ENCODE assay signal across 21 cellular contexts in genomic region chr6:42391441-42391840, GRCh38.
DNase-seq lines count a peak whose midpoint lies in the region; TF ChIP-seq lines count a peak whose summit lies in the region.
"Had no signal": no experiment of that assay in that cellular context is flagged by ENCODE, and none has a peak within 500 bp of the region (broad histone marks: within the 10 kb centered on the region; RNA-seq: fewer than 3 reads in every experiment).

No MANE protein-coding gene starts in this region.

- POLR2A ChIA-PET in RWPE1 (lab: Yijun Ruan, JAX; ENCODE audit: low non-redundant PET) = no interaction called here

- CTCF ChIA-PET in RWPE1 (lab: Yijun Ruan, JAX) = no interaction called here

- no peaks in the 10 kb centered on the region for H3K27me3 Mint-ChIP-seq in T-helper 1 cell treated with Interleukin-12 subunit alpha and Interleukin-12 subunit beta and Interleukin-4 antibody, amounts not matched to agents 30 μg/mL and 1 μg/mL, for 36 hours (ENCODE audit: low read depth)
- H3K27me3 Mint-ChIP-seq in activated naive CD8-positive, alpha-beta T cell treated with anti-CD3 and anti-CD28 coated beads for 36 hours = no peaks in the 10 kb centered on the region

- H3K27ac ChIP-seq in RWPE1 (peak overlapping the region; percentile 24), neutrophil (peak overlapping the region; percentile 84), SJCRH30 (no peak overlapping the region), right atrium auricular region (no peak overlapping the region)
- H3K27ac ChIP-seq: 22Rv1, BLaER1, GM23248, pancreas had no signal

- H3K4me3 Mint-ChIP-seq in T-helper 1 cell treated with Interleukin-12 subunit alpha and Interleukin-12 subunit beta and Interleukin-4 antibody, amounts not matched to agents 30 μg/mL and 1 μg/mL, for 36 hours = peak overlapping the region; percentile 19
- H3K4me3 Mint-ChIP-seq in activated naive CD8-positive, alpha-beta T cell treated with anti-CD3 and anti-CD28 coated beads for 36 hours = peak overlapping the region; percentile 72

- no peak for DNase-seq in T-helper 1 cell
- no peak for DNase-seq in RWPE1 (ENCODE audit: low spot score)
- no peak for DNase-seq in activated naive CD8-positive, alpha-beta T cell treated with anti-CD3 and anti-CD28 coated beads for 36 hours
- DNase-seq in SJCRH30 = no peak
- no peak for DNase-seq in right atrium auricular region (ENCODE audit: low spot score)
- no peak for DNase-seq in ecto neural progenitor cell (ENCODE audit: low spot score)
- DNase-seq: DMS153; erythroblast; GM23248; left lung; NCI-H1436 treated with DMSO at 0.1 percent for 48 hours; NCI-H345; pancreas; SHP77; stimulated activated CD4-positive, alpha-beta T cell treated with anti-CD3 and anti-CD28 coated beads, Interleukin-2, amount 100 ng/mL, for 48 hours had no signal

- peaks cover 78% of the 10 kb centered on the region for H3K4me1 Mint-ChIP-seq in T-helper 1 cell treated with Interleukin-12 subunit alpha and Interleukin-12 subunit beta and Interleukin-4 antibody, amounts not matched to agents 30 μg/mL and 1 μg/mL, for 36 hours (ENCODE audit: low read depth)
- peaks cover 93% of the 10 kb centered on the region for H3K4me1 Mint-ChIP-seq in activated naive CD8-positive, alpha-beta T cell treated with anti-CD3 and anti-CD28 coated beads for 36 hours

- H3K27me3 ChIP-seq in neutrophil (no peaks in the 10 kb centered on the region), SJCRH30 (no peaks in the 10 kb centered on the region), right atrium auricular region (no peaks in the 10 kb centered on the region)
- H3K27me3 ChIP-seq: BLaER1, left lung, pancreas, tibial nerve had no signal

- H3K9me3 Mint-ChIP-seq in T-helper 1 cell treated with Interleukin-12 subunit alpha and Interleukin-12 subunit beta and Interleukin-4 antibody, amounts not matched to agents 30 μg/mL and 1 μg/mL, for 36 hours = no peaks in the 10 kb centered on the region
- no peaks in the 10 kb centered on the region for H3K9me3 Mint-ChIP-seq in activated naive CD8-positive, alpha-beta T cell treated with anti-CD3 and anti-CD28 coated beads for 36 hours

- H3K36me3 ChIP-seq in neutrophil (no peaks in the 10 kb centered on the region), SJCRH30 (no peaks in the 10 kb centered on the region), right atrium auricular region (no peaks in the 10 kb centered on the region)
- H3K36me3 ChIP-seq: left lung, pancreas, tibial nerve had no signal

- H3K4me3 ChIP-seq in neutrophil (ENCODE audit: low read depth in 1 of 2, low read length in 1 of 2) (no peak overlapping the region), SJCRH30 (no peak overlapping the region), right atrium auricular region (no peak overlapping the region)
- H3K4me3 ChIP-seq: BLaER1, coronary artery, GM23248, left lung, pancreas, tibial nerve had no signal

- H3K4me1 ChIP-seq in neutrophil (ENCODE audit: control insufficient read depth in 1 of 2, insufficient read depth in 1 of 2, low read depth in 1 of 2, low read length in 1 of 2) = peaks cover 56 to 73% of the 10 kb centered on the region in 2 experiments
- no peaks in the 10 kb centered on the region for H3K4me1 ChIP-seq in SJCRH30
- no peaks in the 10 kb centered on the region for H3K4me1 ChIP-seq in right atrium auricular region
- H3K4me1 ChIP-seq: pancreas had no signal

- no peak for TF ChIP-seq CTCF in RWPE1 (conservative IDR thresholded peaks at IDR 0.05; ENCODE audit: low read depth)
- TF ChIP-seq CTCF in neutrophil (IDR thresholded peaks at IDR 0.05) = no peak
- no peak for TF ChIP-seq CTCF in right atrium auricular region (IDR thresholded peaks at IDR 0.05)

- H3K36me3 Mint-ChIP-seq in T-helper 1 cell treated with Interleukin-12 subunit alpha and Interleukin-12 subunit beta and Interleukin-4 antibody, amounts not matched to agents 30 μg/mL and 1 μg/mL, for 36 hours (ENCODE audit: low read depth) = peaks cover 18% of the 10 kb centered on the region
- H3K36me3 Mint-ChIP-seq in activated naive CD8-positive, alpha-beta T cell treated with anti-CD3 and anti-CD28 coated beads for 36 hours = peaks cover 13% of the 10 kb centered on the region

- H3K27ac Mint-ChIP-seq in T-helper 1 cell treated with Interleukin-12 subunit alpha and Interleukin-12 subunit beta and Interleukin-4 antibody, amounts not matched to agents 30 μg/mL and 1 μg/mL, for 36 hours = peak overlapping the region; percentile 97
- H3K27ac Mint-ChIP-seq in activated naive CD8-positive, alpha-beta T cell treated with anti-CD3 and anti-CD28 coated beads for 36 hours = peak overlapping the region; percentile 99

- H3K9me3 ChIP-seq in neutrophil (no peaks in the 10 kb centered on the region), SJCRH30 (replicated peaks) (no peaks in the 10 kb centered on the region), right atrium auricular region (no peaks in the 10 kb centered on the region)
- H3K9me3 ChIP-seq: BLaER1, left lung, pancreas, tibial nerve had no signal

Comparison
In these comparisons a context has a peak if more than half of its experiments do, and no peak if none do; other contexts are left out.
1. H3K27ac ChIP-seq: peak in RWPE1 (single experiment) and neutrophil (single experiment); none in SJCRH30 (single experiment) and right atrium auricular region (0 of 2).